33 cellular contexts compared by ENCODE assay signal in genomic region chr2:224302952-224303351, GRCh38.
"Had no signal": no experiment of that assay in that cellular context is flagged by ENCODE, and none has a peak within 500 bp of the region (broad histone marks: within the 10 kb centered on the region; RNA-seq: fewer than 3 reads in every experiment).

No MANE protein-coding gene starts in this region.

- H3K27me3 ChIP-seq: adrenal gland, body of pancreas, esophagus squamous epithelium, gastroesophageal sphincter had no signal

- H3K4me1 ChIP-seq: adrenal gland, body of pancreas, esophagus squamous epithelium, gastroesophageal sphincter had no signal

- H3K9me3 Mint-ChIP-seq: activated B cell treated with CpG ODN at 0.5 μM for 24 hours; activated CD8-positive, alpha-beta T cell treated with anti-CD3 and anti-CD28 coated beads for 36 hours; activated naive CD8-positive, alpha-beta T cell treated with anti-CD3 and anti-CD28 coated beads, Interleukin-2, amount 50 U/mL, for 24 hours; activated T-cell treated with anti-CD3 and anti-CD28 coated beads, Interleukin-2, amount 50 U/mL, for 4 hours; activated T-helper 17 cell treated with anti-CD3 and anti-CD28 coated beads, Interleukin-2, amount 50 U/mL, for 72 hours; effector memory CD8-positive, alpha-beta T cell; T-helper 2 cell treated with Interferon-gamma antibody and Interleukin-4, amounts not matched to agents 5 μg/mL and 100 μg/mL, for 36 hours had no signal

- H3K27ac Mint-ChIP-seq: activated B cell treated with CpG ODN at 0.5 μM for 24 hours; activated CD8-positive, alpha-beta T cell treated with anti-CD3 and anti-CD28 coated beads for 36 hours; activated naive CD8-positive, alpha-beta T cell; activated naive CD8-positive, alpha-beta T cell treated with anti-CD3 and anti-CD28 coated beads, Interleukin-2, amount 50 U/mL, for 24 hours; activated T-helper 17 cell treated with anti-CD3 and anti-CD28 coated beads, Interleukin-2, amount 50 U/mL, for 72 hours; effector memory CD8-positive, alpha-beta T cell; T-helper 17 cell; T-helper 2 cell treated with Interferon-gamma antibody and Interleukin-4, amounts not matched to agents 5 μg/mL and 100 μg/mL, for 36 hours had no signal

- H3K9me3 ChIP-seq: adrenal gland, body of pancreas, esophagus squamous epithelium, gastroesophageal sphincter had no signal

- H3K36me3 Mint-ChIP-seq: activated naive CD8-positive, alpha-beta T cell had no signal

- H3K36me3 ChIP-seq: adrenal gland, esophagus squamous epithelium, gastroesophageal sphincter had no signal

- H3K4me3 ChIP-seq: adrenal gland, body of pancreas, esophagus squamous epithelium, gastroesophageal sphincter had no signal

- H3K27ac ChIP-seq: adrenal gland, body of pancreas, epithelial cell of prostate, esophagus squamous epithelium, gastroesophageal sphincter, VCaP had no signal

- H3K27me3 Mint-ChIP-seq: activated B cell treated with CpG ODN at 0.5 μM for 24 hours had no signal

- H3K4me3 Mint-ChIP-seq: activated B cell treated with CpG ODN at 0.5 μM for 24 hours; activated CD8-positive, alpha-beta T cell treated with anti-CD3 and anti-CD28 coated beads for 36 hours; activated naive CD8-positive, alpha-beta T cell; activated naive CD8-positive, alpha-beta T cell treated with anti-CD3 and anti-CD28 coated beads, Interleukin-2, amount 50 U/mL, for 24 hours; activated T-cell treated with anti-CD3 and anti-CD28 coated beads, Interleukin-2, amount 50 U/mL, for 4 hours; activated T-helper 17 cell treated with anti-CD3 and anti-CD28 coated beads, Interleukin-2, amount 50 U/mL, for 72 hours; effector memory CD8-positive, alpha-beta T cell; T-helper 17 cell; T-helper 2 cell treated with Interferon-gamma antibody and Interleukin-4, amounts not matched to agents 5 μg/mL and 100 μg/mL, for 36 hours had no signal

- H3K4me1 Mint-ChIP-seq: activated B cell treated with CpG ODN at 0.5 μM for 24 hours; activated T-helper 17 cell treated with anti-CD3 and anti-CD28 coated beads, Interleukin-2, amount 50 U/mL, for 72 hours had no signal

- DNase-seq: activated B cell treated with CpG ODN at 0.5 μM for 24 hours; activated CD4-positive, alpha-beta T cell treated with anti-CD3 and anti-CD28 coated beads for 48 hours; activated CD4-positive, alpha-beta T cell treated with anti-CD3 and anti-CD28 coated beads, Interleukin-2, amount 50 U/mL, for 1 hour; activated CD4-positive, alpha-beta T cell treated with anti-CD3 and anti-CD28 coated beads, Interleukin-2, amount 50 U/mL, for 48 hours; activated CD8-positive, alpha-beta memory T cell treated with anti-CD3 and anti-CD28 coated beads for 24 hours; activated CD8-positive, alpha-beta T cell treated with anti-CD3 and anti-CD28 coated beads for 36 hours; activated effector memory CD4-positive, alpha-beta T cell treated with Interleukin-2 at 50 U/mL for 16 hours; activated gamma-delta T cell treated with Interleukin-2 at 50 U/mL for 16 hours; activated naive CD4-positive, alpha-beta T cell treated with anti-CD3 and anti-CD28 coated beads, Interleukin-2, amount 50 U/mL, for 16 hours; activated naive CD4-positive, alpha-beta T cell treated with Interleukin-2 at 50 U/mL for 16 hours; activated naive CD8-positive, alpha-beta T cell treated with anti-CD3 and anti-CD28 coated beads, Interleukin-2, amount 50 U/mL, for 24 hours; activated T-cell treated with anti-CD3 and anti-CD28 coated beads, Interleukin-2, amount 50 U/mL, for 4 hours; adrenal gland; amygdala; aorta; body of pancreas; caudate nucleus; cortex of kidney; dermis blood vessel endothelial cell; effector CD4-positive, alpha-beta T cell; effector memory CD8-positive, alpha-beta T cell; esophagus squamous epithelium; foreskin melanocyte; T-helper 1 cell; T-helper 17 cell; T1000 had no signal

- ATAC-seq: activated CD4-positive, CD25-positive, alpha-beta regulatory T cell treated with anti-CD3 and anti-CD28 coated beads, Interleukin-2, amount 50 U/mL, for 24 hours; activated CD8-positive, alpha-beta T cell treated with anti-CD3 and anti-CD28 coated beads for 36 hours; activated naive CD8-positive, alpha-beta T cell treated with anti-CD3 and anti-CD28 coated beads, Interleukin-2, amount 50 U/mL, for 24 hours; activated T-cell treated with anti-CD3 and anti-CD28 coated beads, Interleukin-2, amount 50 U/mL, for 4 hours; activated T-helper 17 cell treated with anti-CD3 and anti-CD28 coated beads, Interleukin-2, amount 50 U/mL, for 72 hours; body of pancreas; effector memory CD8-positive, alpha-beta T cell; gastroesophageal sphincter; T-helper 17 cell had no signal
